Comparison of ENCODE assay signal across 1 cellular context in genomic region chr17:40191237-40192208, GRCh38.
TF ChIP-seq lines count a peak whose summit lies in the region.

No MANE protein-coding gene starts in this region.

TF ChIP-seq in HepG2, 621 proteins besides CTCF, POLR2A, EP300 and RAD21 (continues in another document):
- TF ChIP-seq ZNF83 (CRISPR knock-in tag; IDR thresholded peaks at IDR 0.05; ENCODE audit: borderline replicate concordance) (no peak), WIZ (CRISPR knock-in tag; IDR thresholded peaks at IDR 0.05) (0 out of 2 replicates have a peak, but pooled peaks have one; percentile 40), RCOR2 (CRISPR knock-in tag; IDR thresholded peaks at IDR 0.05) (no peak), NCOA2 (CRISPR knock-in tag; IDR thresholded peaks at IDR 0.05) (no peak), ZFP90 (CRISPR knock-in tag; IDR thresholded peaks at IDR 0.05; ENCODE audit: borderline replicate concordance) (no peak; the same call in 1 of the 2 replicates), ZNF292 (CRISPR knock-in tag; IDR thresholded peaks at IDR 0.05; ENCODE audit: borderline replicate concordance, low read depth) (no peak), IKZF4 (CRISPR knock-in tag; IDR thresholded peaks at IDR 0.05; ENCODE audit: borderline replicate concordance, low read depth, not compliant biosample characterization) (no peak), ZNF44 (CRISPR knock-in tag; IDR thresholded peaks at IDR 0.05) (no peak), ZNF615 (CRISPR knock-in tag; IDR thresholded peaks at IDR 0.05; ENCODE audit: borderline replicate concordance) (no peak), TBX2 (CRISPR knock-in tag; IDR thresholded peaks at IDR 0.05; ENCODE audit: borderline replicate concordance) (no peak), ZNF552 (CRISPR knock-in tag; IDR thresholded peaks at IDR 0.05; ENCODE audit: borderline replicate concordance) (0 out of 2 replicates have a peak, but pooled peaks have one; percentile 32), NR2F2 (IDR thresholded peaks at IDR 0.05; ENCODE audit: borderline replicate concordance, low read depth) (no peak), ZNF234 (CRISPR knock-in tag; conservative IDR thresholded peaks at IDR 0.05) (no peak), ZNF232 (CRISPR knock-in tag; IDR thresholded peaks at IDR 0.05; ENCODE audit: borderline replicate concordance) (no peak), ZNF609 (CRISPR knock-in tag; IDR thresholded peaks at IDR 0.05; ENCODE audit: borderline replicate concordance) (no peak), ZNF30 (CRISPR knock-in tag; IDR thresholded peaks at IDR 0.05) (no peak), FLYWCH1 (CRISPR knock-in tag; IDR thresholded peaks at IDR 0.05) (no peak), ZNF597 (CRISPR knock-in tag; IDR thresholded peaks at IDR 0.05) (no peak), NR2F1 (CRISPR knock-in tag; IDR thresholded peaks at IDR 0.05) (no peak), HBP1 (CRISPR knock-in tag; IDR thresholded peaks at IDR 0.05; ENCODE audit: low read depth) (peak; percentile 55; the same call in 1 of the 2 replicates), KLF12 (CRISPR knock-in tag; IDR thresholded peaks at IDR 0.05; ENCODE audit: borderline replicate concordance) (0 out of 2 replicates have a peak, but pooled peaks have one; percentile 19), ZSCAN25 (CRISPR knock-in tag; IDR thresholded peaks at IDR 0.05) (no peak), HNRNPLL (IDR thresholded peaks at IDR 0.05; ENCODE audit: low read depth, low read length, poor library complexity, severe bottlenecking) (peak; percentile 92), ZNF510 (CRISPR knock-in tag; IDR thresholded peaks at IDR 0.05; ENCODE audit: low read depth) (no peak), ELF3 (CRISPR knock-in tag; IDR thresholded peaks at IDR 0.05) (0 out of 2 replicates have a peak, but pooled peaks have one; percentile 20), PHF5A (CRISPR knock-in tag; IDR thresholded peaks at IDR 0.05; ENCODE audit: low read depth, unreplicated experiment) (no peak), BHLHE40 (IDR thresholded peaks at IDR 0.05; ENCODE audit: low read length) (no peak), UBTF (CRISPR knock-in tag; IDR thresholded peaks at IDR 0.05) (peak; percentile 82), MLLT10 (CRISPR knock-in tag; IDR thresholded peaks at IDR 0.05) (no peak), GABPA (IDR thresholded peaks at IDR 0.05; ENCODE audit: low read depth, low read length) (no peak), GABPA (CRISPR knock-in tag; IDR thresholded peaks at IDR 0.05; ENCODE audit: low read depth) (no peak), ZNF124 (CRISPR knock-in tag; IDR thresholded peaks at IDR 0.05) (0 out of 2 replicates have a peak, but pooled peaks have one; percentile 44), SMYD3 (CRISPR knock-in tag; IDR thresholded peaks at IDR 0.05) (no peak), MAZ (IDR thresholded peaks at IDR 0.05; ENCODE audit: borderline replicate concordance, low read depth, low read length) (peak; percentile 59; the same call in 1 of the 2 replicates), MAZ (CRISPR knock-in tag; IDR thresholded peaks at IDR 0.05; ENCODE audit: low read depth) (peak; percentile 10; the same call in 1 of the 2 replicates), CREM (IDR thresholded peaks at IDR 0.05) (no peak), CREM (CRISPR knock-in tag; IDR thresholded peaks at IDR 0.05) (no peak), ZNF749 (CRISPR knock-in tag; IDR thresholded peaks at IDR 0.05; ENCODE audit: borderline replicate concordance) (no peak), SMC3 (IDR thresholded peaks at IDR 0.05; ENCODE audit: low read length) (peak; percentile 44; the same call in 1 of the 2 replicates), ARNT2 (CRISPR knock-in tag; IDR thresholded peaks at IDR 0.05; ENCODE audit: low read depth) (0 out of 2 replicates have a peak, but pooled peaks have one; percentile 70), HMGA1 (CRISPR knock-in tag; conservative IDR thresholded peaks at IDR 0.05) (no peak), REXO4 (CRISPR knock-in tag; IDR thresholded peaks at IDR 0.05; ENCODE audit: borderline replicate concordance) (no peak), SIN3A (IDR thresholded peaks at IDR 0.05; ENCODE audit: borderline replicate concordance, low read depth, low read length) (0 out of 2 replicates have a peak, but pooled peaks have one; percentile 33)
- TF ChIP-seq, protein P1, sequence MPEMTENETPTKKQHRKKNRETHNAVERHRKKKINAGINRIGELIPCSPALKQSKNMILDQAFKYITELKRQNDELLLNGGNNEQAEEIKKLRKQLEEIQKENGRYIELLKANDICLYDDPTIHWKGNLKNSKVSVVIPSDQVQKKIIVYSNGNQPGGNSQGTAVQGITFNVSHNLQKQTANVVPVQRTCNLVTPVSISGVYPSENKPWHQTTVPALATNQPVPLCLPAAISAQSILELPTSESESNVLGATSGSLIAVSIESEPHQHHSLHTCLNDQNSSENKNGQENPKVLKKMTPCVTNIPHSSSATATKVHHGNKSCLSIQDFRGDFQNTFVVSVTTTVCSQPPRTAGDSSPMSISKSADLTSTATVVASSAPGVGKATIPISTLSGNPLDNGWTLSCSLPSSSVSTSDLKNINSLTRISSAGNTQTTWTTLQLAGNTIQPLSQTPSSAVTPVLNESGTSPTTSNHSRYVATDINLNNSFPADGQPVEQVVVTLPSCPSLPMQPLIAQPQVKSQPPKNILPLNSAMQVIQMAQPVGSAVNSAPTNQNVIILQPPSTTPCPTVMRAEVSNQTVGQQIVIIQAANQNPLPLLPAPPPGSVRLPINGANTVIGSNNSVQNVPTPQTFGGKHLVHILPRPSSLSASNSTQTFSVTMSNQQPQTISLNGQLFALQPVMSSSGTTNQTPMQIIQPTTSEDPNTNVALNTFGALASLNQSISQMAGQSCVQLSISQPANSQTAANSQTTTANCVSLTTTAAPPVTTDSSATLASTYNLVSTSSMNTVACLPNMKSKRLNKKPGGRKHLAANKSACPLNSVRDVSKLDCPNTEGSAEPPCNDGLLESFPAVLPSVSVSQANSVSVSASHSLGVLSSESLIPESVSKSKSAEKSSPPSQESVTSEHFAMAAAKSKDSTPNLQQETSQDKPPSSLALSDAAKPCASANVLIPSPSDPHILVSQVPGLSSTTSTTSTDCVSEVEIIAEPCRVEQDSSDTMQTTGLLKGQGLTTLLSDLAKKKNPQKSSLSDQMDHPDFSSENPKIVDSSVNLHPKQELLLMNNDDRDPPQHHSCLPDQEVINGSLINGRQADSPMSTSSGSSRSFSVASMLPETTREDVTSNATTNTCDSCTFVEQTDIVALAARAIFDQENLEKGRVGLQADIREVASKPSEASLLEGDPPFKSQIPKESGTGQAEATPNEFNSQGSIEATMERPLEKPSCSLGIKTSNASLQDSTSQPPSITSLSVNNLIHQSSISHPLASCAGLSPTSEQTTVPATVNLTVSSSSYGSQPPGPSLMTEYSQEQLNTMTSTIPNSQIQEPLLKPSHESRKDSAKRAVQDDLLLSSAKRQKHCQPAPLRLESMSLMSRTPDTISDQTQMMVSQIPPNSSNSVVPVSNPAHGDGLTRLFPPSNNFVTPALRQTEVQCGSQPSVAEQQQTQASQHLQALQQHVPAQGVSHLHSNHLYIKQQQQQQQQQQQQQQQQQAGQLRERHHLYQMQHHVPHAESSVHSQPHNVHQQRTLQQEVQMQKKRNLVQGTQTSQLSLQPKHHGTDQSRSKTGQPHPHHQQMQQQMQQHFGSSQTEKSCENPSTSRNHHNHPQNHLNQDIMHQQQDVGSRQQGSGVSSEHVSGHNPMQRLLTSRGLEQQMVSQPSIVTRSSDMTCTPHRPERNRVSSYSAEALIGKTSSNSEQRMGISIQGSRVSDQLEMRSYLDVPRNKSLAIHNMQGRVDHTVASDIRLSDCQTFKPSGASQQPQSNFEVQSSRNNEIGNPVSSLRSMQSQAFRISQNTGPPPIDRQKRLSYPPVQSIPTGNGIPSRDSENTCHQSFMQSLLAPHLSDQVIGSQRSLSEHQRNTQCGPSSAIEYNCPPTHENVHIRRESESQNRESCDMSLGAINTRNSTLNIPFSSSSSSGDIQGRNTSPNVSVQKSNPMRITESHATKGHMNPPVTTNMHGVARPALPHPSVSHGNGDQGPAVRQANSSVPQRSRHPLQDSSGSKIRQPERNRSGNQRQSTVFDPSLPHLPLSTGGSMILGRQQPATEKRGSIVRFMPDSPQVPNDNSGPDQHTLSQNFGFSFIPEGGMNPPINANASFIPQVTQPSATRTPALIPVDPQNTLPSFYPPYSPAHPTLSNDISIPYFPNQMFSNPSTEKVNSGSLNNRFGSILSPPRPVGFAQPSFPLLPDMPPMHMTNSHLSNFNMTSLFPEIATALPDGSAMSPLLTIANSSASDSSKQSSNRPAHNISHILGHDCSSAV (CRISPR knock-in tag; IDR thresholded peaks at IDR 0.05; ENCODE audit: borderline replicate concordance) = 0 out of 2 replicates have a peak, but pooled peaks have one; percentile 37
